ENCODE assay signal across 8 cellular contexts in genomic region chr6:138795809-138796469, GRCh38. TPM values are rescaled to one million over a fixed set of nuclear protein-coding genes. Genes with fewer than 3 reads are reported as not detected.
DNase-seq lines count a peak whose midpoint lies in the region; ATAC-seq and TF ChIP-seq lines count a peak whose summit lies in the region.

A gene with protein sequence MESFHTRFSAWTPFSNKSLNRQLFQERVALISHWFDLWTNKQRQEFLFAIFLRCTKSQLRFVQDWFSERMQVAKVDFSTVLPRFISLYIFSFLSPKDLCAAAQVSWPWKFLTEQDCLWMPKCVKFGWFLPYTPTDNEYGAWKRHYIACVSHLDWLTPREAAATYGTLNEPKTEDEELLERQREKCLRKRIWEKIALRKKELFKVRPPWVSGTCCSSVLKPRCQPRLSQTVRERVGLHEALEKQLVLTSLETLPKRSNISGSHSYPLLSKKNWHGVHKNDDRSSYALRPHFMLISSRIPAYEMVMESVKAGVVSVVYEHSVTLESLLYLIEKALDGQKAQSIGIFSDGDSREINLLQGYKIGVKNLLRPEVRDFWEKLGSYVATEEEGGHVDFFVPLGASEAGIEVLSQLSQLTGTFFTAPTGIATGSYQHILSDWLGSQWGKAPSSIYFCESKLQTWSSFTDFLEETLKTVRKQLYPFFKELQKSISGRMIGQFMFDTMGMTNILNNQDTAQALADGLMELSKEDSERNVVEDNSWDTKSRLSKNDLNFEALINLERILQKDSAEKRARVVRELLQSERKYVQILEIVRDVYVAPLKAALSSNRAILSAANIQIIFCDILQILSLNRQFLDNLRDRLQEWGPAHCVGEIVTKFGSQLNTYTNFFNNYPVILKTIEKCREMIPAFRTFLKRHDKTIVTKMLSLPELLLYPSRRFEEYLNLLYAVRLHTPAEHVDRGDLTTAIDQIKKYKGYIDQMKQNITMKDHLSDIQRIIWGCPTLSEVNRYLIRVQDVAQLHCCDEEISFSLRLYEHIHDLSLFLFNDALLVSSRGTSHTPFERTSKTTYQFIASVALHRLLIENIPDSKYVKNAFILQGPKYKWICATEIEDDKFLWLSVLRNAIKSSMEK (plus strand): TSS chr6:138796087. CDS start chr6:138813275, 17,188 bp downstream.

- CTCF ChIA-PET in WTC11 (lab: Charles Lee): interaction anchor here (0.7 kb wide), 1 partner anchor 235 kb away, joined by 5 read pairs; no protein-coding TSS in a partner anchor

- peaks cover 6% of the 10 kb centered on the region; the same call in 1 of the 2 replicates for H3K4me1 Mint-ChIP-seq in WTC11

- H3K36me3 Mint-ChIP-seq in WTC11: no peaks in the 10 kb centered on the region

- DNase-seq in DMS79 (lab: John Stamatoyannopoulos, UW): peak; percentile 23
- DNase-seq in WTC11 (ENCODE audit: low spot score): peak; percentile 84
- DNase-seq in left cardiac atrium: peak; percentile 87
- DNase-seq in posterior vena cava (ENCODE audit: low spot score): peak; percentile 94
- DNase-seq in stimulated activated CD4-positive, alpha-beta T cell treated with anti-CD3 and anti-CD28 coated beads, Interleukin-4, amount 100 ng/mL, for 4 hours: no peak

- intact Hi-C loops in left cardiac atrium (cut with DNase I): no loop called here
- intact Hi-C loops in posterior vena cava (cut with DNase I): no loop called here

- peak within 1 kb of the TSS; percentile 71 for H3K4me3 Mint-ChIP-seq in WTC11

- no peak within 1 kb of the TSS for H3K27ac Mint-ChIP-seq in WTC11

- no peak for TF ChIP-seq CTCF in WTC11 (IDR thresholded peaks at IDR 0.05)

- POLR2A ChIA-PET in WTC11 (lab: Charles Lee): interaction anchor here (1.4 kb wide), 1 partner anchor 192 kb away, joined by 4 read pairs; the partner anchor contains the start of gene REPS1

- H3K9me3 Mint-ChIP-seq in WTC11: peaks cover 9% of the 10 kb centered on the region; the same call in 1 of the 2 replicates

- peak; percentile 96 for ATAC-seq in WTC11
- ATAC-seq in left cardiac atrium: peak; percentile 94 to 99
- no peak for ATAC-seq in GM18909 (IDR thresholded peaks at IDR 0.05; ENCODE audit: poor library complexity, unreplicated experiment)
- ATAC-seq in GM18498 (IDR thresholded peaks at IDR 0.05; ENCODE audit: unreplicated experiment): no peak
- ATAC-seq in HG03439 (IDR thresholded peaks at IDR 0.05; ENCODE audit: unreplicated experiment): no peak

- H3K27me3 Mint-ChIP-seq in WTC11 (ENCODE audit: low read depth): peaks cover 8% of the 10 kb centered on the region; the same call in 1 of the 2 replicates

TF ChIP-seq in WTC11, 78 proteins besides CTCF, POLR2A, EP300 and RAD21:
- peak; percentile 29; the same call in 1 of the 2 replicates for TF ChIP-seq MAX (CRISPR knock-in tag; IDR thresholded peaks at IDR 0.05)
- TF ChIP-seq, protein P1, sequence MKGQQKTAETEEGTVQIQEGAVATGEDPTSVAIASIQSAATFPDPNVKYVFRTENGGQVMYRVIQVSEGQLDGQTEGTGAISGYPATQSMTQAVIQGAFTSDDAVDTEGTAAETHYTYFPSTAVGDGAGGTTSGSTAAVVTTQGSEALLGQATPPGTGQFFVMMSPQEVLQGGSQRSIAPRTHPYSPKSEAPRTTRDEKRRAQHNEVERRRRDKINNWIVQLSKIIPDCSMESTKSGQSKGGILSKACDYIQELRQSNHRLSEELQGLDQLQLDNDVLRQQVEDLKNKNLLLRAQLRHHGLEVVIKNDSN (CRISPR knock-in tag; IDR thresholded peaks at IDR 0.05): no peak
TF ChIP-seq in WTC11: peak in this region for 1.

RNA-seq across cellular contexts. Expression of the gene that starts here (rescaled TPM):
- total RNA-seq in WTC11 (2021) (not detected in 3 replicates), left cardiac atrium (1 to 10 TPM in 1 of 2 donors, under 1 TPM in 1; 0.62 to 2.8 TPM), posterior vena cava (under 1 TPM in 1 of 2 donors, not detected in 1; 0.33 TPM)

Comparison
In these comparisons a context has a peak if more than half of its experiments do, and no peak if none do; other contexts are left out.
1. Peak in DNase-seq and ATAC-seq in WTC11; RNA of the gene not detected or under 1 TPM.
2. Peak in DNase-seq in posterior vena cava; RNA of the gene not detected or under 1 TPM.
3. DNase-seq: peak in DMS79 (single experiment) and left cardiac atrium (single experiment); none in stimulated activated CD4-positive, alpha-beta T cell treated with anti-CD3 and anti-CD28 coated beads, Interleukin-4, amount 100 ng/mL, for 4 hours (0 of 2).
4. ATAC-seq: peak in left cardiac atrium (2 of 2); none in GM18909 (single experiment), GM18498 (single experiment) and HG03439 (single experiment).